Comparison of ENCODE assay signal across 18 cellular contexts in genomic region chr11:57785072-57785471, GRCh38. TPM values are rescaled to one million over a fixed set of nuclear protein-coding genes. Genes with fewer than 3 reads are reported as not detected.
DNase-seq lines count a peak whose midpoint lies in the region; ATAC-seq and TF ChIP-seq lines count a peak whose summit lies in the region.
"Had no signal": no experiment of that assay in that cellular context is flagged by ENCODE, and none has a peak within 500 bp of the region (broad histone marks: within the 10 kb centered on the region; RNA-seq: fewer than 3 reads in every experiment).

No MANE protein-coding gene starts in this region.

- no peaks in the 10 kb centered on the region for H3K9me3 Mint-ChIP-seq in activated CD8-positive, alpha-beta memory T cell treated with anti-CD3 and anti-CD28 coated beads, Interleukin-2, amount 10 ng/mL, durations not matched to agents 7 days and 5 days (ENCODE audit: low read depth)
- H3K9me3 Mint-ChIP-seq: natural killer cell; stimulated activated naive CD8-positive, alpha-beta T cell treated with anti-CD3 and anti-CD28 coated beads, Interleukin-15, Interleukin-2, amounts not matched to agents 100 ng/mL and 50 ng/mL, for 24 hours had no signal

- 0 out of 2 replicates have a peak overlapping the region, but pooled peaks have one; percentile 39 for H3K27ac ChIP-seq in RWPE1
- H3K27ac ChIP-seq in smooth muscle cell (ENCODE audit: low read depth), result peak overlapping the region; percentile 79
- H3K27ac ChIP-seq: C4-2B had no signal

- H2AFZ ChIP-seq in smooth muscle cell (ENCODE audit: low read depth), result no peak overlapping the region

- no peak overlapping the region for H3K4me2 ChIP-seq in smooth muscle cell

- no peaks in the 10 kb centered on the region for H3K27me3 Mint-ChIP-seq in activated CD8-positive, alpha-beta memory T cell treated with anti-CD3 and anti-CD28 coated beads, Interleukin-2, amount 10 ng/mL, durations not matched to agents 7 days and 5 days
- H3K27me3 Mint-ChIP-seq: stimulated activated naive CD8-positive, alpha-beta T cell treated with anti-CD3 and anti-CD28 coated beads, Interleukin-15, Interleukin-2, amounts not matched to agents 100 ng/mL and 50 ng/mL, for 24 hours had no signal

- no peaks in the 10 kb centered on the region for H3K9me3 ChIP-seq in smooth muscle cell (replicated peaks; ENCODE audit: low read depth)

- no peak overlapping the region for H3K4me3 ChIP-seq in smooth muscle cell

- no peak overlapping the region for H3K9ac ChIP-seq in smooth muscle cell (ENCODE audit: low read depth)

- H3K27ac Mint-ChIP-seq in activated CD8-positive, alpha-beta memory T cell treated with anti-CD3 and anti-CD28 coated beads, Interleukin-2, amount 10 ng/mL, durations not matched to agents 7 days and 5 days, result no peak overlapping the region
- H3K27ac Mint-ChIP-seq: natural killer cell; stimulated activated naive CD8-positive, alpha-beta T cell treated with anti-CD3 and anti-CD28 coated beads, Interleukin-15, Interleukin-2, amounts not matched to agents 100 ng/mL and 50 ng/mL, for 24 hours had no signal

- POLR2A ChIA-PET in RWPE1 (lab: Yijun Ruan, JAX; ENCODE audit: low non-redundant PET), result no interaction called here

- TF ChIP-seq CTCF in RWPE1 (conservative IDR thresholded peaks at IDR 0.05; ENCODE audit: low read depth) (no peak), smooth muscle cell (IDR thresholded peaks at IDR 0.05; ENCODE audit: borderline replicate concordance, insufficient read depth, poor library complexity, severe bottlenecking) (no peak)

- H3F3A ChIP-seq in smooth muscle cell (ENCODE audit: low read depth), result peaks cover 9% of the 10 kb centered on the region

- no peaks in the 10 kb centered on the region for H3K36me3 ChIP-seq in smooth muscle cell (ENCODE audit: low read depth)

- H3K36me3 Mint-ChIP-seq in activated CD8-positive, alpha-beta memory T cell treated with anti-CD3 and anti-CD28 coated beads, Interleukin-2, amount 10 ng/mL, durations not matched to agents 7 days and 5 days, result no peaks in the 10 kb centered on the region
- H3K36me3 Mint-ChIP-seq: natural killer cell had no signal

- no peak for DNase-seq in RWPE1 (ENCODE audit: low spot score)
- no peak for DNase-seq in smooth muscle cell (lab: John Stamatoyannopoulos, UW; ENCODE audit: unreplicated experiment)
- DNase-seq in activated CD8-positive, alpha-beta memory T cell treated with anti-CD3 and anti-CD28 coated beads, Interleukin-2, amount 10 ng/mL, durations not matched to agents 7 days and 5 days, result no peak
- DNase-seq in HUDEP-2 (lab: John Stamatoyannopoulos, UW; ENCODE audit: unreplicated experiment in 76 of 76), result no peak
- DNase-seq in HuH-7.5 (ENCODE audit: low spot score), result no peak
- DNase-seq in NCI-H128 (lab: John Stamatoyannopoulos, UW; ENCODE audit: unreplicated experiment), result no peak
- DNase-seq: activated naive CD4-positive, alpha-beta T cell treated with anti-CD3 and anti-CD28 coated beads, Interleukin-2, amount 50 U/mL, for 16 hours; kidney glomerular epithelial cell; natural killer cell; NCI-H1092 treated with DMSO at 0.1 percent for 48 hours; right cardiac atrium had no signal

- no peaks in the 10 kb centered on the region for H3K27me3 ChIP-seq in smooth muscle cell (ENCODE audit: low read depth)

- peaks cover 100% of the 10 kb centered on the region for H4K20me1 ChIP-seq in smooth muscle cell (ENCODE audit: low read depth)

- H3K4me1 Mint-ChIP-seq in activated CD8-positive, alpha-beta memory T cell treated with anti-CD3 and anti-CD28 coated beads, Interleukin-2, amount 10 ng/mL, durations not matched to agents 7 days and 5 days, result peaks cover 12% of the 10 kb centered on the region

- peaks cover 56% of the 10 kb centered on the region for H3K4me1 ChIP-seq in smooth muscle cell (ENCODE audit: low read depth)

- peaks cover 100% of the 10 kb centered on the region for H3K79me2 ChIP-seq in smooth muscle cell (ENCODE audit: low read depth)

- CTCF ChIA-PET in RWPE1 (lab: Yijun Ruan, JAX), result no interaction called here
- CTCF ChIA-PET in activated CD8-positive, alpha-beta memory T cell treated with anti-CD3 and anti-CD28 coated beads, Interleukin-2, amount 10 ng/mL, durations not matched to agents 7 days and 5 days (lab: Charles Lee), result no interaction called here

- no peak overlapping the region for H3K4me3 Mint-ChIP-seq in activated CD8-positive, alpha-beta memory T cell treated with anti-CD3 and anti-CD28 coated beads, Interleukin-2, amount 10 ng/mL, durations not matched to agents 7 days and 5 days
- H3K4me3 Mint-ChIP-seq: natural killer cell; stimulated activated naive CD8-positive, alpha-beta T cell treated with anti-CD3 and anti-CD28 coated beads, Interleukin-15, Interleukin-2, amounts not matched to agents 100 ng/mL and 50 ng/mL, for 24 hours had no signal

- 85% methylated on average over 2 of the region's 2 CpGs for WGBS in smooth muscle cell (ENCODE audit: low lambda C conversion rate)

- ATAC-seq in GM18499 (IDR thresholded peaks at IDR 0.05; ENCODE audit: insufficient read depth, unreplicated experiment) (peak; percentile 44), HG02678 (IDR thresholded peaks at IDR 0.05; ENCODE audit: unreplicated experiment) (peak; percentile 43)
- ATAC-seq in activated CD8-positive, alpha-beta memory T cell treated with anti-CD3 and anti-CD28 coated beads, Interleukin-2, amount 10 ng/mL, durations not matched to agents 7 days and 5 days, result no peak
- ATAC-seq: natural killer cell, right cardiac atrium had no signal

RNA-seq across cellular contexts. Expression of gene CTNND1, which starts 23.5 kb away (rescaled TPM):
- total RNA-seq in smooth muscle cell, result 135 and 156 TPM in 2 replicates
- polyA plus RNA-seq in smooth muscle cell, result 66.0 and 74.8 TPM in 2 replicates
- 1 to 10 TPM; 5.0 to 7.7 TPM for total RNA-seq in activated CD8-positive, alpha-beta memory T cell treated with anti-CD3 and anti-CD28 coated beads, Interleukin-2, amount 10 ng/mL, durations not matched to agents 7 days and 5 days

RNA-seq across cellular contexts. Expression of gene BTBD18, which starts 33.5 kb away (rescaled TPM):
- not detected in 2 replicates for total RNA-seq in smooth muscle cell
- 0.22 and 0.50 TPM in 2 replicates for polyA plus RNA-seq in smooth muscle cell
- total RNA-seq in activated CD8-positive, alpha-beta memory T cell treated with anti-CD3 and anti-CD28 coated beads, Interleukin-2, amount 10 ng/mL, durations not matched to agents 7 days and 5 days, result not detected
- total RNA-seq: HT1080, natural killer cell, NCI-H460, right cardiac atrium, SK-MEL-5 had no signal

RNA-seq across cellular contexts. Expression of gene SELENOH, which starts 43.8 kb away (rescaled TPM):
- total RNA-seq in smooth muscle cell, result 120 and 131 TPM in 2 replicates
- polyA plus RNA-seq in smooth muscle cell, result 141 and 143 TPM in 2 replicates
- 100 to 1,000 TPM; 114 to 145 TPM for total RNA-seq in activated CD8-positive, alpha-beta memory T cell treated with anti-CD3 and anti-CD28 coated beads, Interleukin-2, amount 10 ng/mL, durations not matched to agents 7 days and 5 days

Comparison
In these comparisons a context has a peak if more than half of its experiments do, and no peak if none do; other contexts are left out.
1. RNA of gene CTNND1, which starts 23.5 kb away (total RNA-seq): 135 to 156 TPM in smooth muscle cell; 5.0 to 7.7 TPM in activated CD8-positive, alpha-beta memory T cell treated with anti-CD3 and anti-CD28 coated beads, Interleukin-2, amount 10 ng/mL, durations not matched to agents 7 days and 5 days; every median in the first group is over 10 times any median in the second.